Comparison of ENCODE assay signal across 13 cellular contexts in genomic region chr13:97879646-97880297, GRCh38.
DNase-seq lines count a peak whose midpoint lies in the region; ATAC-seq, FAIRE-seq and TF ChIP-seq lines count a peak whose summit lies in the region.
"Had no signal": no experiment of that assay in that cellular context is flagged by ENCODE, and none has a peak within 500 bp of the region (broad histone marks: within the 10 kb centered on the region; RNA-seq: fewer than 3 reads in every experiment).

No MANE protein-coding gene starts in this region.

- H3K4me3 ChIP-seq in Panc1 (ENCODE audit: low read depth in 2 of 2, low read length in 2 of 2) (no peak overlapping the region), endothelial cell of umbilical vein (replicated peaks in 1 of 3; ENCODE audit: insufficient read depth in 1 of 3, low read depth in 1 of 3, low read length in 3 of 3) (no peak overlapping the region)

- no peaks in the 10 kb centered on the region for H3K36me3 ChIP-seq in Panc1 (ENCODE audit: control insufficient read depth, insufficient read depth, low read length)
- no peaks in the 10 kb centered on the region for H3K36me3 ChIP-seq in endothelial cell of umbilical vein (ENCODE audit: control insufficient read depth in 2 of 2, extremely low read depth in 1 of 2, insufficient read depth in 2 of 2, low read length in 2 of 2)

- H2AFZ ChIP-seq in endothelial cell of umbilical vein (ENCODE audit: low read depth, low read length) = peak overlapping the region; percentile 83

- dilution Hi-C loops in endothelial cell of umbilical vein (cut with MboI; ENCODE audit: extremely low pct_ligation_motif_present, low sequenced_read_pairs) = no loop called here

- FAIRE-seq in endothelial cell of umbilical vein (lab: Jason Lieb, UNC) = peak; percentile 88
- FAIRE-seq: H1 had no signal

- H3K9me1 ChIP-seq in endothelial cell of umbilical vein (replicated peaks; ENCODE audit: control insufficient read depth, extremely low read depth, insufficient read depth, low read length) = no peaks in the 10 kb centered on the region

- TF ChIP-seq POLR2A in endothelial cell of umbilical vein (IDR thresholded peaks at IDR 0.05; ENCODE audit: low read depth, low read length) = no peak

- H3K27me3 ChIP-seq in Panc1 (ENCODE audit: control insufficient read depth, insufficient read depth, low read length) (no peaks in the 10 kb centered on the region), endothelial cell of umbilical vein (ENCODE audit: control insufficient read depth in 2 of 2, insufficient read depth in 2 of 2, low read length in 2 of 2) (no peaks in the 10 kb centered on the region)

- POLR2A ChIA-PET in Panc1 (lab: Charles Lee) (interaction anchor here (0.5 kb wide), 1 partner anchor 9 kb away, joined by 6 read pairs; no protein-coding TSS in a partner anchor), endothelial cell of umbilical vein (lab: Charles Lee) (no interaction called here)

- H3K79me2 ChIP-seq in endothelial cell of umbilical vein (ENCODE audit: control insufficient read depth, insufficient read depth, low read length) = no peaks in the 10 kb centered on the region

- in situ Hi-C loops in Panc1 (cut with HindIII; ENCODE audit: low pct_unique_long_range_greater_than_20kb, low sequenced_read_pairs) = no loop called here

- H3K4me2 ChIP-seq in endothelial cell of umbilical vein (ENCODE audit: insufficient read depth, low read length) = peak overlapping the region; percentile 40

- peak overlapping the region; percentile 38 for H3K9ac ChIP-seq in endothelial cell of umbilical vein (replicated peaks; ENCODE audit: extremely low read depth, insufficient read depth, low read length)

- H3K27ac ChIP-seq in Panc1 (ENCODE audit: low read length) = no peak overlapping the region
- H3K27ac ChIP-seq in endothelial cell of umbilical vein (ENCODE audit: insufficient read depth, low read depth, low read length) = peak overlapping the region; percentile 91
- H3K27ac ChIP-seq: VCaP had no signal

- no TSS peak for BruUV-seq in Panc1 (replicated peaks; lab: Mats Ljungman, UMichigan)
- TSS peak; percentile 76 for BruUV-seq in endothelial cell of umbilical vein (replicated peaks; lab: Mats Ljungman, UMichigan)

- H4K20me1 ChIP-seq in endothelial cell of umbilical vein (replicated peaks; ENCODE audit: control insufficient read depth, extremely low read depth, insufficient read depth, low read length) = no peaks in the 10 kb centered on the region

- DNase-seq in Daoy (ENCODE audit: low read depth) (peak; percentile 74), Panc1 (ENCODE audit: low read depth, low spot score) (no peak), endothelial cell of umbilical vein (ENCODE audit: low read depth, low spot score) (peak; percentile 72), myocyte (ENCODE audit: low read depth) (peak; percentile 59), NCI-H748 treated with DMSO at 0.1 percent for 48 hours (lab: John Stamatoyannopoulos, UW) (no peak), T-helper 9 cell (no peak), activated gamma-delta T cell (lab: John Stamatoyannopoulos, UW) (no peak)
- DNase-seq in activated CD8-positive, alpha-beta memory T cell treated with anti-CD3 and anti-CD28 coated beads for 24 hours = no peak
- DNase-seq: activated effector memory CD4-positive, alpha-beta T cell treated with anti-CD3 and anti-CD28 coated beads, Interleukin-2, amount 50 U/mL, for 16 hours; NCI-H1417; stimulated activated naive CD4-positive, alpha-beta T cell treated with Interleukin-2 at 50 U/mL for 16 hours had no signal

- intact Hi-C loops in Panc1 (cut with micrococcal nuclease; ENCODE audit: unreplicated experiment) = no loop called here
- intact Hi-C loops in endothelial cell of umbilical vein (cut with micrococcal nuclease) = loop anchor here (2.0 kb wide), 1 partner anchor 97 kb away; no protein-coding TSS in a partner anchor

- H3K9me3 ChIP-seq in Panc1 (ENCODE audit: control insufficient read depth, insufficient read depth, low read depth, low read length) (no peaks in the 10 kb centered on the region), endothelial cell of umbilical vein (replicated peaks; ENCODE audit: control insufficient read depth, insufficient read depth, low read length) (no peaks in the 10 kb centered on the region)

- peak; percentile 69 for ATAC-seq in Panc1

- no peak for TF ChIP-seq CTCF in Panc1 (IDR thresholded peaks at IDR 0.05)
- no peak for TF ChIP-seq CTCF in endothelial cell of umbilical vein (IDR thresholded peaks at IDR 0.05; ENCODE audit: extremely low read depth in 1 of 2, insufficient read depth in 1 of 2, low read depth in 1 of 2, low read length in 2 of 2)

- CTCF ChIA-PET in Panc1 (lab: Charles Lee) = no interaction called here
- CTCF ChIA-PET in endothelial cell of umbilical vein (lab: Charles Lee) = interaction anchor here (0.9 to 2.3 kb wide), 7 partner anchors 10 to 32 kb away, joined by 3 to 16 read pairs (median 4); no protein-coding TSS in a partner anchor

- H3K4me1 ChIP-seq in Panc1 (ENCODE audit: control insufficient read depth, insufficient read depth, low read length) = no peaks in the 10 kb centered on the region
- H3K4me1 ChIP-seq in endothelial cell of umbilical vein (ENCODE audit: control insufficient read depth, extremely low read depth, insufficient read depth, low read length) = peaks cover 14% of the 10 kb centered on the region

TF ChIP-seq in endothelial cell of umbilical vein, 7 proteins besides CTCF, POLR2A, EP300 and RAD21:
- TF ChIP-seq POLR2AphosphoS5 (IDR thresholded peaks at IDR 0.05; ENCODE audit: insufficient read depth, low read depth, low read length) (peak; percentile 39), FOS (IDR thresholded peaks at IDR 0.05; ENCODE audit: borderline replicate concordance, insufficient read depth, low read length) (peak; percentile 80), MYC (IDR thresholded peaks at IDR 0.05; ENCODE audit: low read depth, low read length) (no peak), GATA2 (IDR thresholded peaks at IDR 0.05; ENCODE audit: insufficient read depth, insufficient read length, low read depth, low read length) (peak; percentile 60), EZH2 (IDR thresholded peaks at IDR 0.05; ENCODE audit: borderline replicate concordance, low read depth, low read length, severe bottlenecking) (no peak), JUN (IDR thresholded peaks at IDR 0.05; ENCODE audit: borderline replicate concordance, insufficient read depth, insufficient read length, low read depth) (peak; percentile 76)

Comparison
In these comparisons a context has a peak if more than half of its experiments do, and no peak if none do; other contexts are left out.
1. DNase-seq: peak in Daoy (single experiment), endothelial cell of umbilical vein (single experiment) and myocyte (single experiment); none in Panc1 (single experiment), NCI-H748 treated with DMSO at 0.1 percent for 48 hours (single experiment), T-helper 9 cell (single experiment), activated gamma-delta T cell (single experiment) and activated CD8-positive, alpha-beta memory T cell treated with anti-CD3 and anti-CD28 coated beads for 24 hours (single experiment).